In genomic region chr1:99992760-99993467, GRCh38 we compare ENCODE assay signal across 17 cellular contexts.
DNase-seq lines count a peak whose midpoint lies in the region; ATAC-seq and TF ChIP-seq lines count a peak whose summit lies in the region.
"Had no signal": no experiment of that assay in that cellular context is flagged by ENCODE, and none has a peak within 500 bp of the region (broad histone marks: within the 10 kb centered on the region; RNA-seq: fewer than 3 reads in every experiment).

No MANE protein-coding gene starts in this region.

- no peak for TF ChIP-seq CTCF in parathyroid adenoma (IDR thresholded peaks at IDR 0.05)

- no peaks in the 10 kb centered on the region for H3K27me3 ChIP-seq in parathyroid adenoma (ENCODE audit: control insufficient read depth, insufficient read depth, low read length)
- H3K27me3 ChIP-seq: adrenal gland, BE2C, heart right ventricle had no signal

- peak overlapping the region; percentile 31 for H3K27ac Mint-ChIP-seq in T-helper 2 cell treated with Interferon-gamma antibody and Interleukin-4, amounts not matched to agents 5 μg/mL and 100 μg/mL, for 36 hours
- H3K27ac Mint-ChIP-seq: activated CD4-positive, alpha-beta memory T cell treated with anti-CD3 and anti-CD28 coated beads for 36 hours; activated T-helper 1 cell treated with anti-CD3 and anti-CD28 coated beads, Interleukin-12 subunit alpha, Interleukin-12 subunit beta, Interleukin-2, Interleukin-4 antibody, amounts not matched to agents 30 ng/mL and 10 ng/mL and 1 ng/mL, durations not matched to agents 14 hours and 24 hours and 36 hours; stimulated activated naive CD8-positive, alpha-beta T cell treated with anti-CD3 and anti-CD28 coated beads, Interleukin-15, Interleukin-2, amounts not matched to agents 100 ng/mL and 50 ng/mL, for 24 hours had no signal

- peaks cover 20% of the 10 kb centered on the region for H3K9me3 Mint-ChIP-seq in T-helper 2 cell treated with Interferon-gamma antibody and Interleukin-4, amounts not matched to agents 5 μg/mL and 100 μg/mL, for 36 hours

- H3K9me3 ChIP-seq in parathyroid adenoma (ENCODE audit: control insufficient read depth, low read length) = no peaks in the 10 kb centered on the region
- H3K9me3 ChIP-seq: adrenal gland, BE2C had no signal

- peaks cover 48% of the 10 kb centered on the region for H3K36me3 Mint-ChIP-seq in T-helper 2 cell treated with Interferon-gamma antibody and Interleukin-4, amounts not matched to agents 5 μg/mL and 100 μg/mL, for 36 hours (ENCODE audit: low read depth)

- peak overlapping the region; percentile 29 for H3K4me2 ChIP-seq in parathyroid adenoma (ENCODE audit: low read length)

- H3K4me3 Mint-ChIP-seq in T-helper 2 cell treated with Interferon-gamma antibody and Interleukin-4, amounts not matched to agents 5 μg/mL and 100 μg/mL, for 36 hours = no peak overlapping the region
- H3K4me3 Mint-ChIP-seq: activated CD4-positive, alpha-beta memory T cell treated with anti-CD3 and anti-CD28 coated beads for 36 hours; activated T-helper 1 cell treated with anti-CD3 and anti-CD28 coated beads, Interleukin-12 subunit alpha, Interleukin-12 subunit beta, Interleukin-2, Interleukin-4 antibody, amounts not matched to agents 30 ng/mL and 10 ng/mL and 1 ng/mL, durations not matched to agents 14 hours and 24 hours and 36 hours; stimulated activated naive CD8-positive, alpha-beta T cell treated with anti-CD3 and anti-CD28 coated beads, Interleukin-15, Interleukin-2, amounts not matched to agents 100 ng/mL and 50 ng/mL, for 24 hours had no signal

- peaks cover 2% of the 10 kb centered on the region for H3K79me2 ChIP-seq in parathyroid adenoma

- H3K27me3 Mint-ChIP-seq in T-helper 2 cell treated with Interferon-gamma antibody and Interleukin-4, amounts not matched to agents 5 μg/mL and 100 μg/mL, for 36 hours (ENCODE audit: low read depth) = no peaks in the 10 kb centered on the region
- H3K27me3 Mint-ChIP-seq: activated CD4-positive, alpha-beta memory T cell treated with anti-CD3 and anti-CD28 coated beads for 36 hours; stimulated activated naive CD8-positive, alpha-beta T cell treated with anti-CD3 and anti-CD28 coated beads, Interleukin-15, Interleukin-2, amounts not matched to agents 100 ng/mL and 50 ng/mL, for 24 hours had no signal

- H3K9ac ChIP-seq in parathyroid adenoma = no peak overlapping the region

- DNase-seq in T-helper 2 cell treated with Interferon-gamma antibody and Interleukin-4, amounts not matched to agents 5 μg/mL and 100 μg/mL, for 36 hours (ENCODE audit: low spot score) = no peak
- DNase-seq in NCI-H510A (lab: John Stamatoyannopoulos, UW) (no peak), NCI-H2227 treated with DMSO at 0.1 percent for 48 hours (lab: John Stamatoyannopoulos, UW) (no peak), NCI-H1417 (lab: John Stamatoyannopoulos, UW) (no peak)
- DNase-seq: activated CD4-positive, alpha-beta memory T cell treated with anti-CD3 and anti-CD28 coated beads for 36 hours; adrenal gland; BE2C; heart right ventricle; NCI-H1436; NCI-H446 treated with DMSO at 0.1 percent for 48 hours had no signal

- no peaks in the 10 kb centered on the region for H3K36me3 ChIP-seq in parathyroid adenoma (ENCODE audit: control insufficient read depth, insufficient read depth, low read length)
- H3K36me3 ChIP-seq: adrenal gland had no signal

- no peak overlapping the region for H3K27ac ChIP-seq in parathyroid adenoma
- H3K27ac ChIP-seq: adrenal gland, heart right ventricle, SK-N-MC had no signal

- H2AFZ ChIP-seq in parathyroid adenoma = no peak overlapping the region

- no peaks in the 10 kb centered on the region for H3K4me1 ChIP-seq in parathyroid adenoma
- H3K4me1 ChIP-seq: adrenal gland, BE2C, heart right ventricle had no signal

- peaks cover 9% of the 10 kb centered on the region for H3K4me1 Mint-ChIP-seq in T-helper 2 cell treated with Interferon-gamma antibody and Interleukin-4, amounts not matched to agents 5 μg/mL and 100 μg/mL, for 36 hours (ENCODE audit: low read depth)

- H3K4me3 ChIP-seq in parathyroid adenoma (ENCODE audit: low read depth, low read length) = no peak overlapping the region
- H3K4me3 ChIP-seq: adrenal gland, heart right ventricle, SK-N-MC had no signal

- ATAC-seq in GM19043 (IDR thresholded peaks at IDR 0.05; ENCODE audit: low read depth, unreplicated experiment) = peak; percentile 55
- ATAC-seq in HG03066 (IDR thresholded peaks at IDR 0.05; ENCODE audit: low read depth, unreplicated experiment) = peak; percentile 64
- no peak for ATAC-seq in GM19452 (IDR thresholded peaks at IDR 0.05; ENCODE audit: unreplicated experiment)
- ATAC-seq: heart right ventricle had no signal
